Comparison of ENCODE assay signal across 19 cellular contexts in genomic region chr21:37484535-37485474, GRCh38.
DNase-seq lines count a peak whose midpoint lies in the region; ATAC-seq and TF ChIP-seq lines count a peak whose summit lies in the region.
"Had no signal": no experiment of that assay in that cellular context is flagged by ENCODE, and none has a peak within 500 bp of the region (broad histone marks: within the 10 kb centered on the region; RNA-seq: fewer than 3 reads in every experiment).

No MANE protein-coding gene starts in this region.

- no peak for TF ChIP-seq CTCF in cardiac muscle cell (IDR thresholded peaks at IDR 0.05; ENCODE audit: low read depth, low read length)

- H3K4me1 ChIP-seq in cardiac muscle cell (ENCODE audit: low read depth) (peaks cover 10% of the 10 kb centered on the region), subcutaneous abdominal adipose tissue (ENCODE audit: control insufficient read depth in 5 of 5, insufficient read depth in 5 of 5, low read length in 5 of 5) (peaks cover 0 to 8% (median 4%) of the 10 kb centered on the region in 5 donors)

- ATAC-seq in activated naive CD8-positive, alpha-beta T cell treated with anti-CD3 and anti-CD28 coated beads, Interleukin-2, amount 50 U/mL, for 24 hours: no peak
- no peak for ATAC-seq in T-helper 17 cell
- no peak for ATAC-seq in activated T-helper 17 cell treated with anti-CD3 and anti-CD28 coated beads, Interleukin-2, amount 50 U/mL, for 72 hours (replicated peaks)
- ATAC-seq: stimulated activated naive B cell treated with anti-CD40 and anti-IgM and Interleukin-4, amounts not matched to agents 10 μg/mL and 1 μg/mL and 100 μg/mL, for 72 hours had no signal

- H3K9me3 Mint-ChIP-seq in activated naive CD8-positive, alpha-beta T cell (ENCODE audit: low read depth): no peaks in the 10 kb centered on the region
- H3K9me3 Mint-ChIP-seq in activated naive CD8-positive, alpha-beta T cell treated with anti-CD3 and anti-CD28 coated beads, Interleukin-2, amount 50 U/mL, for 24 hours: no peaks in the 10 kb centered on the region
- H3K9me3 Mint-ChIP-seq in activated T-helper 17 cell treated with anti-CD3 and anti-CD28 coated beads, Interleukin-2, amount 50 U/mL, for 72 hours: no peaks in the 10 kb centered on the region
- H3K9me3 Mint-ChIP-seq: activated T-helper 1 cell treated with anti-CD3 and anti-CD28 coated beads, Interleukin-12 subunit alpha, Interleukin-12 subunit beta, Interleukin-2, Interleukin-4 antibody, amounts not matched to agents 30 ng/mL and 10 ng/mL and 1 ng/mL, durations not matched to agents 14 hours and 24 hours and 36 hours; stimulated activated naive B cell treated with anti-CD40 and anti-IgM and Interleukin-4, amounts not matched to agents 10 μg/mL and 1 μg/mL and 100 μg/mL, for 72 hours; T-helper 2 cell treated with Interferon-gamma antibody and Interleukin-4, amounts not matched to agents 5 μg/mL and 100 μg/mL, for 36 hours had no signal

- H3K36me3 ChIP-seq in cardiac muscle cell (peaks cover 26% of the 10 kb centered on the region), subcutaneous abdominal adipose tissue (ENCODE audit: control insufficient read depth in 5 of 5, insufficient read depth in 5 of 5, low read length in 5 of 5) (peaks cover 28 to 48% (median 31%) of the 10 kb centered on the region in 5 donors)

- H3K27me3 ChIP-seq in cardiac muscle cell (no peaks in the 10 kb centered on the region), subcutaneous abdominal adipose tissue (ENCODE audit: control insufficient read depth in 5 of 5, insufficient read depth in 4 of 5, low read length in 5 of 5) (no peaks in the 10 kb centered on the region)
- H3K27me3 ChIP-seq: pancreas had no signal

- no peak for DNase-seq in activated naive CD8-positive, alpha-beta T cell treated with anti-CD3 and anti-CD28 coated beads, Interleukin-2, amount 50 U/mL, for 24 hours
- no peak for DNase-seq in T-helper 17 cell
- DNase-seq in cardiac muscle cell (ENCODE audit: low read depth in 1 of 2, low spot score in 1 of 2): no peak
- no peak for DNase-seq in activated CD8-positive, alpha-beta memory T cell treated with anti-CD3 and anti-CD28 coated beads, Interleukin-2, amount 50 U/mL, for 4 hours
- DNase-seq in posterior cingulate gyrus: no peak
- DNase-seq: activated CD4-positive, alpha-beta T cell treated with anti-CD3 and anti-CD28 coated beads for 4 hours; Calu3; KBM-7; NCI-H1092; pancreas; SHP77; small intestine; stimulated activated naive B cell treated with anti-CD40 and anti-IgM and Interleukin-4, amounts not matched to agents 10 μg/mL and 1 μg/mL and 100 μg/mL, for 72 hours had no signal

- H3K36me3 Mint-ChIP-seq in activated naive CD8-positive, alpha-beta T cell: peaks cover 6% of the 10 kb centered on the region
- H3K36me3 Mint-ChIP-seq in activated naive CD8-positive, alpha-beta T cell treated with anti-CD3 and anti-CD28 coated beads, Interleukin-2, amount 50 U/mL, for 24 hours (ENCODE audit: low read depth): peaks cover 23% of the 10 kb centered on the region
- H3K36me3 Mint-ChIP-seq in T-helper 17 cell (ENCODE audit: low read depth): no peaks in the 10 kb centered on the region
- peaks cover 73% of the 10 kb centered on the region for H3K36me3 Mint-ChIP-seq in activated T-helper 17 cell treated with anti-CD3 and anti-CD28 coated beads, Interleukin-2, amount 50 U/mL, for 72 hours (ENCODE audit: low read depth)

- H3K27ac ChIP-seq in cardiac muscle cell (peak overlapping the region; percentile 20), subcutaneous abdominal adipose tissue (ENCODE audit: low read depth, low read length) (peak overlapping the region; percentile 8)
- H3K27ac ChIP-seq: epithelial cell of prostate, pancreas had no signal

- H3K4me3 Mint-ChIP-seq in activated naive CD8-positive, alpha-beta T cell: no peak overlapping the region
- no peak overlapping the region for H3K4me3 Mint-ChIP-seq in activated naive CD8-positive, alpha-beta T cell treated with anti-CD3 and anti-CD28 coated beads, Interleukin-2, amount 50 U/mL, for 24 hours
- peak overlapping the region; percentile 25 for H3K4me3 Mint-ChIP-seq in T-helper 17 cell
- no peak overlapping the region for H3K4me3 Mint-ChIP-seq in activated T-helper 17 cell treated with anti-CD3 and anti-CD28 coated beads, Interleukin-2, amount 50 U/mL, for 72 hours
- H3K4me3 Mint-ChIP-seq: activated T-helper 1 cell treated with anti-CD3 and anti-CD28 coated beads, Interleukin-12 subunit alpha, Interleukin-12 subunit beta, Interleukin-2, Interleukin-4 antibody, amounts not matched to agents 30 ng/mL and 10 ng/mL and 1 ng/mL, durations not matched to agents 14 hours and 24 hours and 36 hours; stimulated activated naive B cell treated with anti-CD40 and anti-IgM and Interleukin-4, amounts not matched to agents 10 μg/mL and 1 μg/mL and 100 μg/mL, for 72 hours; T-helper 2 cell treated with Interferon-gamma antibody and Interleukin-4, amounts not matched to agents 5 μg/mL and 100 μg/mL, for 36 hours had no signal

- peak overlapping the region; percentile 47 for H3K27ac Mint-ChIP-seq in activated naive CD8-positive, alpha-beta T cell
- H3K27ac Mint-ChIP-seq in activated naive CD8-positive, alpha-beta T cell treated with anti-CD3 and anti-CD28 coated beads, Interleukin-2, amount 50 U/mL, for 24 hours: no peak overlapping the region
- peak overlapping the region; percentile 34 for H3K27ac Mint-ChIP-seq in T-helper 17 cell
- H3K27ac Mint-ChIP-seq in activated T-helper 17 cell treated with anti-CD3 and anti-CD28 coated beads, Interleukin-2, amount 50 U/mL, for 72 hours: no peak overlapping the region
- H3K27ac Mint-ChIP-seq: activated T-helper 1 cell treated with anti-CD3 and anti-CD28 coated beads, Interleukin-12 subunit alpha, Interleukin-12 subunit beta, Interleukin-2, Interleukin-4 antibody, amounts not matched to agents 30 ng/mL and 10 ng/mL and 1 ng/mL, durations not matched to agents 14 hours and 24 hours and 36 hours; stimulated activated naive B cell treated with anti-CD40 and anti-IgM and Interleukin-4, amounts not matched to agents 10 μg/mL and 1 μg/mL and 100 μg/mL, for 72 hours; T-helper 2 cell treated with Interferon-gamma antibody and Interleukin-4, amounts not matched to agents 5 μg/mL and 100 μg/mL, for 36 hours had no signal

- peaks cover 13% of the 10 kb centered on the region for H3K4me1 Mint-ChIP-seq in activated naive CD8-positive, alpha-beta T cell (ENCODE audit: low read depth)
- H3K4me1 Mint-ChIP-seq in activated naive CD8-positive, alpha-beta T cell treated with anti-CD3 and anti-CD28 coated beads, Interleukin-2, amount 50 U/mL, for 24 hours: peaks cover 5% of the 10 kb centered on the region
- peaks cover 6% of the 10 kb centered on the region for H3K4me1 Mint-ChIP-seq in T-helper 17 cell
- H3K4me1 Mint-ChIP-seq in activated T-helper 17 cell treated with anti-CD3 and anti-CD28 coated beads, Interleukin-2, amount 50 U/mL, for 72 hours: peaks cover 9% of the 10 kb centered on the region

- H3K9me3 ChIP-seq in T-helper 17 cell (ENCODE audit: control insufficient read depth, low read length, poor library complexity, severe bottlenecking) (no peaks in the 10 kb centered on the region), cardiac muscle cell (ENCODE audit: low read depth) (no peaks in the 10 kb centered on the region), subcutaneous abdominal adipose tissue (ENCODE audit: control insufficient read depth in 5 of 5, low read length in 5 of 5) (no peaks in the 10 kb centered on the region)
- H3K9me3 ChIP-seq: pancreas had no signal

- H3K27me3 Mint-ChIP-seq in activated naive CD8-positive, alpha-beta T cell: no peaks in the 10 kb centered on the region
- no peaks in the 10 kb centered on the region for H3K27me3 Mint-ChIP-seq in activated naive CD8-positive, alpha-beta T cell treated with anti-CD3 and anti-CD28 coated beads, Interleukin-2, amount 50 U/mL, for 24 hours
- no peaks in the 10 kb centered on the region for H3K27me3 Mint-ChIP-seq in T-helper 17 cell
- H3K27me3 Mint-ChIP-seq in activated T-helper 17 cell treated with anti-CD3 and anti-CD28 coated beads, Interleukin-2, amount 50 U/mL, for 72 hours: no peaks in the 10 kb centered on the region
- H3K27me3 Mint-ChIP-seq: stimulated activated naive B cell treated with anti-CD40 and anti-IgM and Interleukin-4, amounts not matched to agents 10 μg/mL and 1 μg/mL and 100 μg/mL, for 72 hours had no signal

- intact Hi-C loops in posterior cingulate gyrus (cut with DNase I): no loop called here

- H3K4me3 ChIP-seq in cardiac muscle cell (no peak overlapping the region), subcutaneous abdominal adipose tissue (ENCODE audit: low read depth in 1 of 5, low read length in 5 of 5) (no peak overlapping the region)
- H3K4me3 ChIP-seq: pancreas had no signal

- H3K9ac ChIP-seq in subcutaneous abdominal adipose tissue (ENCODE audit: low read length in 5 of 5): peak overlapping the region in 1 of 5 donors; percentile 24

Comparison
In these comparisons a context has a peak if more than half of its experiments do, and no peak if none do; other contexts are left out.
1. H3K27ac Mint-ChIP-seq: peak in activated naive CD8-positive, alpha-beta T cell (single experiment) and T-helper 17 cell (single experiment); none in activated naive CD8-positive, alpha-beta T cell treated with anti-CD3 and anti-CD28 coated beads, Interleukin-2, amount 50 U/mL, for 24 hours (single experiment) and activated T-helper 17 cell treated with anti-CD3 and anti-CD28 coated beads, Interleukin-2, amount 50 U/mL, for 72 hours (single experiment).